In the genomic region with DNA sequence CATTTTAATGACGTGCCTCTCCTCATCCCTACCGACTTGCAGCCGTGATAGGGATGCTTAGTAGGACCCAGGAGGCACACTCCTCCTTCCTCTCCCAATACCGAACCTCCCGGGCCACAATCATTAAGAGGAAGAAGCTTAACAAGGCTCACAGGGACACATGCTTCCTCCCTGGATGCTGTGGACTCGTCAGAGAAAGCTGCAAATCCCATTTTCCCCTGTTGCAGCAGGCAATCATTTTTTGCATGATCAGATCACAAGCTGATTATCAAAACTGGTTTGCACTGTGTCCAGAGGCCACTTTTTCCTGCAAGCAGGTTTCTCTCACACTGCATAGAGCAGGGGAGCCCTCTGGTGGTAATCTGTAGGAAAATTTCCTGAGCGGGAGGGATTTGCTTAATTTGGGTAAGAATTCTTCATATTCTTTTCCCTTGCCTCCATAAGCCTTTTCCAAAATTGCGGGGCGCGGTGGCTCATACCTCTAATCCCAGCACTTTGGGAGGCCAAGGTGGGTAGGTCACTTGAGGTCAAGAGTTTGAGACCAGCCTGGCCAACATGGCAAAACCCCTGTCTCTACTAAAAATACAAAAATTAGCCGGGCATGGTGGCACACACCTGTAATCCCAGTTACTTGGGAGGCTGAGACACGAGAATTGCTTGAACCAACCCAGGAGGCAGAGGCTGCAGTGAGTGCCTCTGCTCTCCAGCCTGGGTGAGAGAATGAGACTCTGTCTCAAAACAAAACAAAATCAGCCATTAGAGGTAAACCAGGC, we compare ENCODE assay signal across 8 cellular contexts. TPM values are rescaled to one million over a fixed set of nuclear protein-coding genes. Genes with fewer than 3 reads are reported as not detected.
DNase-seq lines count a peak whose midpoint lies in the region; ATAC-seq and TF ChIP-seq lines count a peak whose summit lies in the region.

No MANE protein-coding gene starts in this region.

- no TSS peak for BruUV-seq in Calu3 (replicated peaks; lab: Mats Ljungman, UMichigan)

- H2BK12ac ChIP-seq in mesenchymal stem cell (ENCODE audit: low read length in 2 of 2) = peak overlapping the region in 1 of 2 experiments; percentile 21

- H2AFZ ChIP-seq in mesenchymal stem cell (ENCODE audit: low read depth, low read length) = peak overlapping the region; percentile 84

- no peak overlapping the region for H2BK5ac ChIP-seq in mesenchymal stem cell (ENCODE audit: low read depth, low read length, poor library complexity, severe bottlenecking)

- H3K14ac ChIP-seq in mesenchymal stem cell (ENCODE audit: low read length in 2 of 2) = no peak overlapping the region

- peak overlapping the region; percentile 61 for H3K9ac ChIP-seq in mesenchymal stem cell (ENCODE audit: low read length)

- H3K23ac ChIP-seq in mesenchymal stem cell (ENCODE audit: low read length in 2 of 2) = no peak overlapping the region

- no peak overlapping the region for H4K91ac ChIP-seq in mesenchymal stem cell (ENCODE audit: low read length)

- no peak overlapping the region for H2BK120ac ChIP-seq in mesenchymal stem cell (ENCODE audit: low read depth, low read length)

- peaks cover 4% of the 10 kb centered on the region for H3K4me1 ChIP-seq in mesenchymal stem cell (ENCODE audit: control insufficient read depth, insufficient read depth, low read depth, low read length)

- no peaks in the 10 kb centered on the region for H3K9me3 ChIP-seq in mesenchymal stem cell (ENCODE audit: control insufficient read depth, low read length)

- H3K4me3 Mint-ChIP-seq in Calu3 (ENCODE audit: low read depth, unreplicated experiment) (no peak overlapping the region), endothelial cell (ENCODE audit: unreplicated experiment) (no peak overlapping the region)

- no peak overlapping the region for H2AK5ac ChIP-seq in mesenchymal stem cell (ENCODE audit: low read length, severe bottlenecking)

- intact Hi-C loops in Calu3 (cut with micrococcal nuclease; ENCODE audit: unreplicated experiment) = loop anchor here (1.0 to 5.0 kb wide), 2 partner anchors 32 to 194 kb away; no protein-coding TSS in a partner anchor

- H3K27ac Mint-ChIP-seq in Calu3 (ENCODE audit: unreplicated experiment) (no peak overlapping the region), endothelial cell (ENCODE audit: unreplicated experiment) (no peak overlapping the region)

- ATAC-seq in HG02588 (IDR thresholded peaks at IDR 0.05; ENCODE audit: unreplicated experiment) (peak; percentile 57), GM21576 (IDR thresholded peaks at IDR 0.05; ENCODE audit: unreplicated experiment) (no peak)
- peak; percentile 69 for ATAC-seq in stimulated activated naive CD8-positive, alpha-beta T cell treated with anti-CD3 and anti-CD28 coated beads, Interleukin-15, Interleukin-2, amounts not matched to agents 100 U/mL and 50 U/mL, for 24 hours

- H3K18ac ChIP-seq in mesenchymal stem cell (ENCODE audit: low read depth in 1 of 2, low read length in 2 of 2) = peak overlapping the region in 1 of 2 experiments; percentile 19

- H3K36me3 Mint-ChIP-seq in Calu3 (ENCODE audit: insufficient read depth, unreplicated experiment) (no peaks in the 10 kb centered on the region), endothelial cell (ENCODE audit: low read depth, unreplicated experiment) (no peaks in the 10 kb centered on the region)

- no peaks in the 10 kb centered on the region for H3K9me3 Mint-ChIP-seq in Calu3 (ENCODE audit: low read depth, unreplicated experiment)
- H3K9me3 Mint-ChIP-seq in endothelial cell (ENCODE audit: unreplicated experiment) = no peaks in the 10 kb centered on the region

- CTCF ChIA-PET in Calu3 (lab: Charles Lee) = interaction anchor here (0.6 to 1.1 kb wide), 5 partner anchors 12 to 351 kb away, joined by 3 to 5 read pairs (median 4); no protein-coding TSS in a partner anchor

- H3K36me3 ChIP-seq in mesenchymal stem cell (ENCODE audit: control insufficient read depth in 1 of 2, insufficient read depth in 2 of 2, low read depth in 1 of 2, low read length in 2 of 2) = no peaks in the 10 kb centered on the region

- peak; percentile 66 for DNase-seq in Calu3
- peak; percentile 77 for DNase-seq in NCI-H2171 treated with DMSO at 0.1 percent for 48 hours (lab: John Stamatoyannopoulos, UW)
- peak; percentile 61 for DNase-seq in activated CD4-positive, alpha-beta T cell treated with anti-CD3 and anti-CD28 coated beads for 48 hours
- peak; percentile 74 for DNase-seq in endothelial cell (ENCODE audit: low spot score)
- peak; percentile 83 for DNase-seq in mesenchymal stem cell
- peak; percentile 58 for DNase-seq in stimulated activated naive CD8-positive, alpha-beta T cell treated with anti-CD3 and anti-CD28 coated beads, Interleukin-15, Interleukin-2, amounts not matched to agents 100 U/mL and 50 U/mL, for 24 hours

- H3K4me3 ChIP-seq in mesenchymal stem cell (ENCODE audit: insufficient read depth in 1 of 2, low read depth in 1 of 2, low read length in 2 of 2) = peak overlapping the region in 1 of 2 experiments; percentile 71

- H3K4ac ChIP-seq in mesenchymal stem cell (ENCODE audit: low read depth in 1 of 2, low read length in 2 of 2) = no peak overlapping the region

- H3K4me1 Mint-ChIP-seq in Calu3 (ENCODE audit: low read depth, unreplicated experiment) (peaks cover 9% of the 10 kb centered on the region), endothelial cell (ENCODE audit: unreplicated experiment) (peaks cover 10% of the 10 kb centered on the region)

- H3K79me1 ChIP-seq in mesenchymal stem cell (replicated peaks; ENCODE audit: low read length, poor library complexity, severe bottlenecking) = no peaks in the 10 kb centered on the region

- peak; percentile 75 for TF ChIP-seq CTCF in Calu3 (IDR thresholded peaks at IDR 0.05; ENCODE audit: unreplicated experiment)
- peak; percentile 74 for TF ChIP-seq CTCF in endothelial cell (IDR thresholded peaks at IDR 0.05; ENCODE audit: unreplicated experiment)

- H3K27ac ChIP-seq in mesenchymal stem cell (ENCODE audit: low read length, poor library complexity, severe bottlenecking) = peak overlapping the region; percentile 8

- no peaks in the 10 kb centered on the region for H3K27me3 ChIP-seq in mesenchymal stem cell (ENCODE audit: control insufficient read depth in 1 of 2, insufficient read depth in 1 of 2, low read length in 2 of 2)

- no peak overlapping the region for H2BK15ac ChIP-seq in mesenchymal stem cell (ENCODE audit: low read depth, poor library complexity, severe bottlenecking)

- H3K4me2 ChIP-seq in mesenchymal stem cell (ENCODE audit: low read length, poor library complexity, severe bottlenecking) = peak overlapping the region; percentile 97

- H3K27me3 Mint-ChIP-seq in Calu3 (ENCODE audit: unreplicated experiment) (no peaks in the 10 kb centered on the region), endothelial cell (ENCODE audit: unreplicated experiment) (no peaks in the 10 kb centered on the region)

- WGBS in mesenchymal stem cell = 21% methylated on average over 11 of the region's 12 CpGs

- H4K8ac ChIP-seq in mesenchymal stem cell (ENCODE audit: low read length) = no peak overlapping the region

RNA-seq across cellular contexts. Expression of a gene that starts 16.1 kb away (rescaled TPM):
- 0.12 TPM in 1 of 2 replicates, not detected in the other for total RNA-seq in Calu3 (2022)
- 1.1 TPM for total RNA-seq in endothelial cell (ENCODE audit: unreplicated experiment)
- 0.25 TPM for polyA plus RNA-seq in mesenchymal stem cell (2013, experiment 1 of 2)
- 0.18 TPM for polyA plus RNA-seq in mesenchymal stem cell (2013, experiment 2 of 2)
